1 cellular context compared by ENCODE assay signal in the genomic region with DNA sequence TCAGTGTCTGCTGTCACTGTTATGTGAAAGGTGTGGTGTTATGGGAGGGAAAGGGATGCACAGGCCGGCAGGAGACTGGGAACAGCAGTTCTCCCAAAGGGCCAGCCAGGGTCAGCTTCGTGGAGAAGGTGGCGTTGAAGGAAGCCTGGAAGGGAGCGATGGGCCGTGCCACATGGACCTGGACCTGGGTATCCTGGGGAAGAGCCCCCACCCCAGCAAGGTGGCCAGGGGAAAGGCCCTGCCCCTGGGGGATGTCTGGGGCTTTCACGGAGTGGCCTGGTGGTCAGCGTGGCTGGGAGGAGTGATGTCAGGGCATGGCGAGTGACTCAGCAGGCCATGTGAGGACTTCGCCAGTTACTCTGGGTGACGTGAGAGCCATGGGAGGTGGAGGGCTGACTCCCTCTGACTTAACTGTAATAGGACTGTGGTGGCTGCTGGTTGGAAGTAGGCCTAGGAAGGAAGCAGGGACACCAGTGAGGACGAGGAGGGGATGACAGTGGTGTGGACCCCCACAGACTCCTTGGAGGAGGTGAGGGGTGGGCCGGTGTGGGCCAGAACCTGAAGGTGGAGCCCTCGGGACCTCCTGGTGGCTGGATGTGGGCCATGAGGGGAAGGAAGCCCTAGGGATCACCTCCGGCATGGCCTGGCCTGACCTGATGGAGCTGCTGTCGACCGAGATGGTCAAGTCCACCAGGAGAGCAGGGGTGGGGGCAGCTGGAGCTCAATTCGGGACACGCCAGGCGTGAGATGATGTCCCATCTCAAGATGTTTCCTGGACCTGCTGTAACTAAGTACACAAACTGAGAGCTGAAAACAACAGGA.
TF ChIP-seq lines count a peak whose summit lies in the region.

No MANE protein-coding gene starts in this region.

TF ChIP-seq in IMR-90, 13 proteins besides CTCF, POLR2A, EP300 and RAD21:
- TF ChIP-seq BHLHE40 (IDR thresholded peaks at IDR 0.05; ENCODE audit: low read depth, low read length) (no peak), RFX5 (IDR thresholded peaks at IDR 0.05; ENCODE audit: low read depth, low read length) (no peak), CHD1 (IDR thresholded peaks at IDR 0.05; ENCODE audit: low read depth, low read length) (no peak), SMC3 (IDR thresholded peaks at IDR 0.05; ENCODE audit: low read depth, low read length) (no peak), FOS (IDR thresholded peaks at IDR 0.05; ENCODE audit: low read depth, low read length) (no peak), MAFK (IDR thresholded peaks at IDR 0.05; ENCODE audit: low read depth, low read length) (no peak)
TF ChIP-seq in IMR-90: peak in this region for 0.
